9 cellular contexts compared by ENCODE assay signal in the genomic region with DNA sequence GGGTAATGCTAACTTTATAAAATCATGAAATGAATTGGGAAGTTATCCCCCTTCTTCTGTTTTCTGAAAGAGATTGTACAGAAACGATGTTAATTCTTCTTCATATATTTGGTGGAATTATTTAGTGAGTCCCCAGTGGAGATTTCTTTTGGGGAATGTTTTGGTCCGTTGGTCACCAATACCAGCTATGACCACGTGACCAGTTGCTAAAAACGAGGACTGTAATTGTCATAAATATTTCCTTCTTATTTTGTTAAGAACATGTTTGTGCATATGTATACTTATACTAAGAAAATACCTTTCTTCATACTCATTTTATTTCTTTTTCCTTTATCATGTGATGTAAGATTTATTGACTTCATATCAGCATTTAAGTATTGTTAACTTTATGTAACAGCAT. TPM values are rescaled to one million over a fixed set of nuclear protein-coding genes. Genes with fewer than 3 reads are reported as not detected.
"Had no signal": no experiment of that assay in that cellular context is flagged by ENCODE, and none has a peak within 500 bp of the region (broad histone marks: within the 10 kb centered on the region; RNA-seq: fewer than 3 reads in every experiment).

No MANE protein-coding gene starts in this region.

- H3K9ac ChIP-seq: KMS-11 had no signal

- DNase-seq: IMR-90, KBM-7, KG1 had no signal

- H3K4me2 ChIP-seq: KMS-11 had no signal

- H3K27ac ChIP-seq: HL-60, KMS-11 had no signal

- FAIRE-seq: HTR-8/SVneo had no signal

RNA-seq across cellular contexts. Expression of gene DYNLRB2, which starts 10.3 kb away (rescaled TPM):
- total RNA-seq: HT-29, HT1080, IMR-90 had no signal
- polyA plus RNA-seq: IgD-negative memory B cell, IMR-90 had no signal
